In the genomic region with DNA sequence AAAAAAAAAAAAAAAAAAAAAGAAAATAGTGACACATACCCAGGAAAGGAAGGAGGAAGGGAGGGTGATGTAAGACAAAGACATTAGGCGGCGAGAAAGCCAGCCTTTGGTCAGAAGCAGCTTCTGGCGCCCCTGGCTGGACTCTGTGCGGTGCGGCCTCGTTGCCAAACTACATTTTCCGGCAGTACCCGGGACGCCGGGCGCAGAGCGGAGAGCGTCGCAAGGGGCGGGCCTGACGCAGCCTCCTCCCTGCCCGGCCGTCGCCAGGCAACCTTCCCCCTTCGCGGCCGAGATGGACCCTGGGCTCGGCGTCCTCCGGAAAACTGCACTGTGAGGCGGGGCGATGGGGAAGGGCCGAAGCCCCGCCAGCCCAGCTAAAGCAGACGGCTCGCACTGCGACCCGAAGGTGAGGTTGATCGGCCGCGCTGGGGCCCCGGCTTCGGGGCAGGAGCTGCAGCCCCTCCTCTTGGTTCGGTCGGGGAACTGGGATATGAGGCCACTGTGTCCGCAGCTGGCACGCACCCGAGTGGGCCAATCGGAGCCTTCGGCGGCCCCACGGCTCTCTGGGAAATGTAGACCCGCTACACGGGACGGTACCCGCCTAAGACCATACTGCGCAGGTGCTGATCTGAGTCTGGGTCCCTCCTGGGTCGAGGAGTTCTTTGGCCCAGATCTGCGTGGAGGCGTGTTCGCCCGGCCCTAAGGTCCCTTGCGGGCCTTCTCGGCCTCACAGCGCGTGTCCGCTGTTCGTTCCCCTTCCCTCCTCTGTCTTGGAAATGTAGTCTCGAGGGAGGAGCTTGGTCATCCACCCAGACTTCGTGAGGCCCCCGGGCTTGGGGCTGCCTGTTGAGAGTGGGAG, we compare ENCODE assay signal across 1 cellular context.
A peak's percentile ranks its signal among the peaks of the same experiment; 100 is the strongest.
TF ChIP-seq lines count a peak whose summit lies in the region.

No MANE protein-coding gene starts in this region.

TF ChIP-seq in HEK293, 187 proteins besides CTCF, POLR2A, EP300 and RAD21 (continued from another document and continues in another):
- no peak for TF ChIP-seq FEZF1 (tag by site-specific recombination; IDR thresholded peaks at IDR 0.05)
- TF ChIP-seq ZNF239 (tag by site-specific recombination; IDR thresholded peaks at IDR 0.05) = no peak
- TF ChIP-seq, protein P1, sequence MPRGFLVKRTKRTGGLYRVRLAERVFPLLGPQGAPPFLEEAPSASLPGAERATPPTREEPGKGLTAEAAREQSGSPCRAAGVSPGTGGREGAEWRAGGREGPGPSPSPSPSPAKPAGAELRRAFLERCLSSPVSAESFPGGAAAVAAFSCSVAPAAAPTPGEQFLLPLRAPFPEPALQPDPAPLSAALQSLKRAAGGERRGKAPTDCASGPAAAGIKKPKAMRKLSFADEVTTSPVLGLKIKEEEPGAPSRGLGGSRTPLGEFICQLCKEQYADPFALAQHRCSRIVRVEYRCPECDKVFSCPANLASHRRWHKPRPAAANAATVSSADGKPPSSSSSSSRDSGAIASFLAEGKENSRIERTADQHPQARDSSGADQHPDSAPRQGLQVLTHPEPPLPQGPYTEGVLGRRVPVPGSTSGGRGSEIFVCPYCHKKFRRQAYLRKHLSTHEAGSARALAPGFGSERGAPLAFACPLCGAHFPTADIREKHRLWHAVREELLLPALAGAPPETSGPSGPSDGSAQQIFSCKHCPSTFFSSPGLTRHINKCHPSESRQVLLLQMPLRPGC (tag by site-specific recombination; IDR thresholded peaks at IDR 0.05) = no peak
- no peak for TF ChIP-seq ZNF221 (tag by site-specific recombination; IDR thresholded peaks at IDR 0.05; ENCODE audit: borderline replicate concordance)
- TF ChIP-seq, protein P2, sequence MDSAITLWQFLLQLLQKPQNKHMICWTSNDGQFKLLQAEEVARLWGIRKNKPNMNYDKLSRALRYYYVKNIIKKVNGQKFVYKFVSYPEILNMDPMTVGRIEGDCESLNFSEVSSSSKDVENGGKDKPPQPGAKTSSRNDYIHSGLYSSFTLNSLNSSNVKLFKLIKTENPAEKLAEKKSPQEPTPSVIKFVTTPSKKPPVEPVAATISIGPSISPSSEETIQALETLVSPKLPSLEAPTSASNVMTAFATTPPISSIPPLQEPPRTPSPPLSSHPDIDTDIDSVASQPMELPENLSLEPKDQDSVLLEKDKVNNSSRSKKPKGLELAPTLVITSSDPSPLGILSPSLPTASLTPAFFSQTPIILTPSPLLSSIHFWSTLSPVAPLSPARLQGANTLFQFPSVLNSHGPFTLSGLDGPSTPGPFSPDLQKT (IDR thresholded peaks at IDR 0.05; ENCODE audit: borderline replicate concordance, low read depth, low read length) = no peak
- TF ChIP-seq KLF8 (tag by site-specific recombination; IDR thresholded peaks at IDR 0.05) = peak; percentile 74
- TF ChIP-seq HOXC10 (CRISPR knock-in tag; IDR thresholded peaks at IDR 0.05) = peak; percentile 90; the same call in 1 of the 2 replicates
- TF ChIP-seq ZNF16 (tag by site-specific recombination; IDR thresholded peaks at IDR 0.05; ENCODE audit: low read depth) = no peak
- TF ChIP-seq, protein P3, sequence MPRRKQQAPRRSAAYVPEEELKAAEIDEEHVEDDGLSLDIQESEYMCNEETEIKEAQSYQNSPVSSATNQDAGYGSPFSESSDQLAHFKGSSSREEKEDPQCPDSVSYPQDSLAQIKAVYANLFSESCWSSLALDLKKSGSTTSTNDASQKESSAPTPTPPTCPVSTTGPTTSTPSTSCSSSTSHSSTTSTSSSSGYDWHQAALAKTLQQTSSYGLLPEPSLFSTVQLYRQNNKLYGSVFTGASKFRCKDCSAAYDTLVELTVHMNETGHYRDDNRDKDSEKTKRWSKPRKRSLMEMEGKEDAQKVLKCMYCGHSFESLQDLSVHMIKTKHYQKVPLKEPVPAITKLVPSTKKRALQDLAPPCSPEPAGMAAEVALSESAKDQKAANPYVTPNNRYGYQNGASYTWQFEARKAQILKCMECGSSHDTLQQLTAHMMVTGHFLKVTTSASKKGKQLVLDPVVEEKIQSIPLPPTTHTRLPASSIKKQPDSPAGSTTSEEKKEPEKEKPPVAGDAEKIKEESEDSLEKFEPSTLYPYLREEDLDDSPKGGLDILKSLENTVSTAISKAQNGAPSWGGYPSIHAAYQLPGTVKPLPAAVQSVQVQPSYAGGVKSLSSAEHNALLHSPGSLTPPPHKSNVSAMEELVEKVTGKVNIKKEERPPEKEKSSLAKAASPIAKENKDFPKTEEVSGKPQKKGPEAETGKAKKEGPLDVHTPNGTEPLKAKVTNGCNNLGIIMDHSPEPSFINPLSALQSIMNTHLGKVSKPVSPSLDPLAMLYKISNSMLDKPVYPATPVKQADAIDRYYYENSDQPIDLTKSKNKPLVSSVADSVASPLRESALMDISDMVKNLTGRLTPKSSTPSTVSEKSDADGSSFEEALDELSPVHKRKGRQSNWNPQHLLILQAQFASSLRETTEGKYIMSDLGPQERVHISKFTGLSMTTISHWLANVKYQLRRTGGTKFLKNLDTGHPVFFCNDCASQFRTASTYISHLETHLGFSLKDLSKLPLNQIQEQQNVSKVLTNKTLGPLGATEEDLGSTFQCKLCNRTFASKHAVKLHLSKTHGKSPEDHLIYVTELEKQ (tag by site-specific recombination; IDR thresholded peaks at IDR 0.05; ENCODE audit: borderline replicate concordance) = no peak
- TF ChIP-seq KLF16 (tag by site-specific recombination; IDR thresholded peaks at IDR 0.05) = peak; percentile 52
- TF ChIP-seq ZNF266 (tag by site-specific recombination; IDR thresholded peaks at IDR 0.05; ENCODE audit: low read depth) = no peak
- TF ChIP-seq ZNF670 (tag by site-specific recombination; IDR thresholded peaks at IDR 0.05; ENCODE audit: low read depth) = no peak
- no peak for TF ChIP-seq ZNF837 (tag by site-specific recombination; IDR thresholded peaks at IDR 0.05)
- no peak; the same call in 1 of the 2 replicates for TF ChIP-seq ZNF391 (tag by site-specific recombination; IDR thresholded peaks at IDR 0.05; ENCODE audit: borderline replicate concordance, low read depth)
- TF ChIP-seq ZNF544 (tag by site-specific recombination; IDR thresholded peaks at IDR 0.05) = no peak
- TF ChIP-seq, protein P4, sequence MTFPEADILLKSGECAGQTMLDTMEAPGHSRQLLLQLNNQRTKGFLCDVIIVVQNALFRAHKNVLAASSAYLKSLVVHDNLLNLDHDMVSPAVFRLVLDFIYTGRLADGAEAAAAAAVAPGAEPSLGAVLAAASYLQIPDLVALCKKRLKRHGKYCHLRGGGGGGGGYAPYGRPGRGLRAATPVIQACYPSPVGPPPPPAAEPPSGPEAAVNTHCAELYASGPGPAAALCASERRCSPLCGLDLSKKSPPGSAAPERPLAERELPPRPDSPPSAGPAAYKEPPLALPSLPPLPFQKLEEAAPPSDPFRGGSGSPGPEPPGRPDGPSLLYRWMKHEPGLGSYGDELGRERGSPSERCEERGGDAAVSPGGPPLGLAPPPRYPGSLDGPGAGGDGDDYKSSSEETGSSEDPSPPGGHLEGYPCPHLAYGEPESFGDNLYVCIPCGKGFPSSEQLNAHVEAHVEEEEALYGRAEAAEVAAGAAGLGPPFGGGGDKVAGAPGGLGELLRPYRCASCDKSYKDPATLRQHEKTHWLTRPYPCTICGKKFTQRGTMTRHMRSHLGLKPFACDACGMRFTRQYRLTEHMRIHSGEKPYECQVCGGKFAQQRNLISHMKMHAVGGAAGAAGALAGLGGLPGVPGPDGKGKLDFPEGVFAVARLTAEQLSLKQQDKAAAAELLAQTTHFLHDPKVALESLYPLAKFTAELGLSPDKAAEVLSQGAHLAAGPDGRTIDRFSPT (tag by site-specific recombination; IDR thresholded peaks at IDR 0.05) = peak; percentile 71
- no peak for TF ChIP-seq PRDM1 (tag by site-specific recombination; IDR thresholded peaks at IDR 0.05)
- no peak for TF ChIP-seq ZNF292 (tag by site-specific recombination; IDR thresholded peaks at IDR 0.05; ENCODE audit: borderline replicate concordance, low read depth)
- no peak; the same call in 1 of the 2 replicates for TF ChIP-seq YY1 (tag by site-specific recombination; IDR thresholded peaks at IDR 0.05)
- TF ChIP-seq ZNF585B (tag by site-specific recombination; IDR thresholded peaks at IDR 0.05) = no peak
- no peak for TF ChIP-seq ZNF169 (tag by site-specific recombination; IDR thresholded peaks at IDR 0.05)
- no peak for TF ChIP-seq ZNF843 (tag by site-specific recombination; IDR thresholded peaks at IDR 0.05)
- no peak for TF ChIP-seq ZNF529 (tag by site-specific recombination; IDR thresholded peaks at IDR 0.05; ENCODE audit: insufficient replicate concordance)
- TF ChIP-seq ZNF521 (tag by site-specific recombination; IDR thresholded peaks at IDR 0.05) = no peak
- 0 out of 2 replicates have a peak, but pooled peaks have one; percentile 58 for TF ChIP-seq ZFP37 (tag by site-specific recombination; IDR thresholded peaks at IDR 0.05)
- no peak for TF ChIP-seq MZF1 (tag by site-specific recombination; IDR thresholded peaks at IDR 0.05; ENCODE audit: borderline replicate concordance)
- TF ChIP-seq ZNF211 (tag by site-specific recombination; IDR thresholded peaks at IDR 0.05; ENCODE audit: low read depth) = no peak
- no peak for TF ChIP-seq OVOL3 (tag by site-specific recombination; IDR thresholded peaks at IDR 0.05)
- no peak for TF ChIP-seq ZNF155 (tag by site-specific recombination; IDR thresholded peaks at IDR 0.05)
- no peak for TF ChIP-seq ZNF677 (tag by site-specific recombination; IDR thresholded peaks at IDR 0.05)
- no peak for TF ChIP-seq ZNF514 (tag by site-specific recombination; IDR thresholded peaks at IDR 0.05)
- TF ChIP-seq ZNF184 (tag by site-specific recombination; IDR thresholded peaks at IDR 0.05) = no peak
- no peak for TF ChIP-seq SCRT1 (tag by site-specific recombination; IDR thresholded peaks at IDR 0.05; ENCODE audit: borderline replicate concordance)
- no peak for TF ChIP-seq ZNF248 (tag by site-specific recombination; IDR thresholded peaks at IDR 0.05)
- TF ChIP-seq ZNF423 (tag by site-specific recombination; IDR thresholded peaks at IDR 0.05) = no peak
- no peak for TF ChIP-seq ZNF433 (tag by site-specific recombination; IDR thresholded peaks at IDR 0.05; ENCODE audit: low read depth)
- TF ChIP-seq HOXA7 (CRISPR knock-in tag; IDR thresholded peaks at IDR 0.05; ENCODE audit: borderline replicate concordance) = no peak
- TF ChIP-seq ZNF768 (tag by site-specific recombination; IDR thresholded peaks at IDR 0.05) = no peak
- TF ChIP-seq ZNF311 (tag by site-specific recombination; IDR thresholded peaks at IDR 0.05; ENCODE audit: borderline replicate concordance) = no peak
- TF ChIP-seq, protein P5, sequence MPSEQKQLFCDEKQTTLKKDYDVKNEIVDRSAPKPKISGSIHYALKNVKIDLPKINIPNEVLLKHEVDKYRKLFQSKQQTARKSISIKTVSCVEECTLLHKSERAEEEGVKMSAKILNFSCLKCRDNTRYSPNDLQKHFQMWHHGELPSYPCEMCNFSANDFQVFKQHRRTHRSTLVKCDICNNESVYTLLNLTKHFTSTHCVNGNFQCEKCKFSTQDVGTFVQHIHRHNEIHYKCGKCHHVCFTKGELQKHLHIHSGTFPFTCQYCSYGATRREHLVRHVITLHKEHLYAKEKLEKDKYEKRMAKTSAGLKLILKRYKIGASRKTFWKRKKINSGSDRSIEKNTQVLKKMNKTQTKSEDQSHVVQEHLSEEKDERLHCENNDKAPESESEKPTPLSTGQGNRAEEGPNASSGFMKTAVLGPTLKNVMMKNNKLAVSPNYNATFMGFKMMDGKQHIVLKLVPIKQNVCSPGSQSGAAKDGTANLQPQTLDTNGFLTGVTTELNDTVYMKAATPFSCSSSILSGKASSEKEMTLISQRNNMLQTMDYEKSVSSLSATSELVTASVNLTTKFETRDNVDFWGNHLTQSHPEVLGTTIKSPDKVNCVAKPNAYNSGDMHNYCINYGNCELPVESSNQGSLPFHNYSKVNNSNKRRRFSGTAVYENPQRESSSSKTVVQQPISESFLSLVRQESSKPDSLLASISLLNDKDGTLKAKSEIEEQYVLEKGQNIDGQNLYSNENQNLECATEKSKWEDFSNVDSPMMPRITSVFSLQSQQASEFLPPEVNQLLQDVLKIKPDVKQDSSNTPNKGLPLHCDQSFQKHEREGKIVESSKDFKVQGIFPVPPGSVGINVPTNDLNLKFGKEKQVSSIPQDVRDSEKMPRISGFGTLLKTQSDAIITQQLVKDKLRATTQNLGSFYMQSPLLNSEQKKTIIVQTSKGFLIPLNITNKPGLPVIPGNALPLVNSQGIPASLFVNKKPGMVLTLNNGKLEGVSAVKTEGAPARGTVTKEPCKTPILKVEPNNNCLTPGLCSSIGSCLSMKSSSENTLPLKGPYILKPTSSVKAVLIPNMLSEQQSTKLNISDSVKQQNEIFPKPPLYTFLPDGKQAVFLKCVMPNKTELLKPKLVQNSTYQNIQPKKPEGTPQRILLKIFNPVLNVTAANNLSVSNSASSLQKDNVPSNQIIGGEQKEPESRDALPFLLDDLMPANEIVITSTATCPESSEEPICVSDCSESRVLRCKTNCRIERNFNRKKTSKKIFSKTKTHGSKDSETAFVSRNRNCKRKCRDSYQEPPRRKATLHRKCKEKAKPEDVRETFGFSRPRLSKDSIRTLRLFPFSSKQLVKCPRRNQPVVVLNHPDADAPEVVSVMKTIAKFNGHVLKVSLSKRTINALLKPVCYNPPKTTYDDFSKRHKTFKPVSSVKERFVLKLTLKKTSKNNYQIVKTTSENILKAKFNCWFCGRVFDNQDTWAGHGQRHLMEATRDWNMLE (tag by site-specific recombination; conservative IDR thresholded peaks at IDR 0.05; ENCODE audit: low read depth) = no peak
- no peak for TF ChIP-seq ZNF791 (tag by site-specific recombination; IDR thresholded peaks at IDR 0.05)
- TF ChIP-seq ZNF660 (tag by site-specific recombination; IDR thresholded peaks at IDR 0.05) = no peak
- no peak for TF ChIP-seq TRIM28 (IDR thresholded peaks at IDR 0.05; ENCODE audit: borderline replicate concordance, low read length)
- no peak for TF ChIP-seq ZFP3 (tag by site-specific recombination; IDR thresholded peaks at IDR 0.05; ENCODE audit: low read depth)
- no peak for TF ChIP-seq MEIS1 (CRISPR knock-in tag; IDR thresholded peaks at IDR 0.05; ENCODE audit: borderline replicate concordance)
- TF ChIP-seq, protein P6, sequence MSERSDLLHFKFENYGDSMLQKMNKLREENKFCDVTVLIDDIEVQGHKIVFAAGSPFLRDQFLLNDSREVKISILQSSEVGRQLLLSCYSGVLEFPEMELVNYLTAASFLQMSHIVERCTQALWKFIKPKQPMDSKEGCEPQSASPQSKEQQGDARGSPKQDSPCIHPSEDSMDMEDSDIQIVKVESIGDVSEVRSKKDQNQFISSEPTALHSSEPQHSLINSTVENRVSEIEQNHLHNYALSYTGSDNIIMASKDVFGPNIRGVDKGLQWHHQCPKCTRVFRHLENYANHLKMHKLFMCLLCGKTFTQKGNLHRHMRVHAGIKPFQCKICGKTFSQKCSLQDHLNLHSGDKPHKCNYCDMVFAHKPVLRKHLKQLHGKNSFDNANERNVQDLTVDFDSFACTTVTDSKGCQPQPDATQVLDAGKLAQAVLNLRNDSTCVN (tag by site-specific recombination; optimal IDR thresholded peaks at IDR 0.05) = peak; percentile 61
- TF ChIP-seq ZXDB (tag by site-specific recombination; IDR thresholded peaks at IDR 0.05) = peak; percentile 72
- no peak for TF ChIP-seq ZNF114 (tag by site-specific recombination; IDR thresholded peaks at IDR 0.05)
- TF ChIP-seq ZNF302 (tag by site-specific recombination; IDR thresholded peaks at IDR 0.05; ENCODE audit: low read depth) = no peak
- peak; percentile 22 for TF ChIP-seq KLF9 (tag by site-specific recombination; IDR thresholded peaks at IDR 0.05; ENCODE audit: low read depth)
- no peak for TF ChIP-seq ZNF404 (tag by site-specific recombination; IDR thresholded peaks at IDR 0.05)
- TF ChIP-seq ZNF350 (tag by site-specific recombination; IDR thresholded peaks at IDR 0.05) = no peak
- no peak for TF ChIP-seq ZNF394 (tag by site-specific recombination; IDR thresholded peaks at IDR 0.05; ENCODE audit: borderline replicate concordance)
- TF ChIP-seq ZNF341 (tag by site-specific recombination; IDR thresholded peaks at IDR 0.05; ENCODE audit: low read depth) = peak; percentile 59
